Comparison of ENCODE assay signal across 8 cellular contexts in the genomic region with DNA sequence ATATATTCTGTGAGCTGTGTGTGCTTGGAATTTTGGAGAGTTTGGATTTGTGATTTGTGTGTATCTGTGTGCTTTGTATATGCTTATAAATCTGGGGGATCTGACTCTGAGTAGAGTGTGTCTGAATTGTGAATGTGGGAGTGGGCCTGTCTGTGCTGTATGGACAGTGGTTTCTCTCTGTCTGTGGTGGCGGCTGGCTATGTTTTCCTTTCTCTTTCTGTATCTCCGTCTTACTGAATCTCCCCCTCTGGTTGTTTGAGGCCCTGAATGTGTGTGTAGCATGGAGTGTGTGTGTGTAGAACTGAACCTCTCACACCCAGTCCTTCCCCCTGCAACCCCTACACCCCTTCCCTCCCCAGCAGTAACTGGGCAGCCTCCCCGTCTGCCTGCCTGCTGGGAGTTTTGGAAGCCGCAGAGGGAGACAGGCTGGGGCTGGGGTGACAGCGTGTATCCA. TPM values are rescaled to one million over a fixed set of nuclear protein-coding genes. Genes with fewer than 3 reads are reported as not detected.
DNase-seq lines count a peak whose midpoint lies in the region; ATAC-seq, FAIRE-seq and TF ChIP-seq lines count a peak whose summit lies in the region.

No MANE protein-coding gene starts in this region.

- H3K9me3 ChIP-seq in liver (ENCODE audit: control insufficient read depth in 4 of 4, low read length in 3 of 4): no peaks in the 10 kb centered on the region
- no peaks in the 10 kb centered on the region for H3K9me3 ChIP-seq in upper lobe of right lung

- H3K36me3 ChIP-seq in liver (ENCODE audit: control insufficient read depth in 4 of 4, insufficient read depth in 3 of 4, low read depth in 1 of 4, low read length in 3 of 4) (no peaks in the 10 kb centered on the region), upper lobe of right lung (no peaks in the 10 kb centered on the region), H7 (replicated peaks; ENCODE audit: control insufficient read depth, insufficient read depth, low read length) (no peaks in the 10 kb centered on the region)

- H3K4me1 ChIP-seq in liver (ENCODE audit: control insufficient read depth in 4 of 4, insufficient read depth in 4 of 4, low read length in 3 of 4) (peaks cover 41 to 76% (median 61%) of the 10 kb centered on the region in 4 donors), upper lobe of right lung (peaks cover 76% of the 10 kb centered on the region)

- peak; percentile 88 for FAIRE-seq in GM12892 (lab: Jason Lieb, UNC)

- TF ChIP-seq CTCF in liver (IDR thresholded peaks at IDR 0.05; ENCODE audit: low read depth, low read length, missing input control) (no peak), upper lobe of right lung (IDR thresholded peaks at IDR 0.05) (no peak)

- H3K27ac ChIP-seq in liver (ENCODE audit: low read depth in 1 of 2, low read length in 2 of 2): peak overlapping the region; percentile 93 to 96
- peak overlapping the region; percentile 84 for H3K27ac ChIP-seq in upper lobe of right lung

- DNase-seq in GM12892 (ENCODE audit: insufficient read length): no peak
- DNase-seq in activated naive CD8-positive, alpha-beta T cell treated with anti-CD3 and anti-CD28 coated beads for 36 hours: no peak
- no peak for DNase-seq in upper lobe of right lung
- DNase-seq in T-helper 2 cell treated with Interferon-gamma antibody and Interleukin-4, amounts not matched to agents 5 μg/mL and 100 μg/mL, for 36 hours (ENCODE audit: low spot score): no peak
- no peak for DNase-seq in SHP77 (lab: John Stamatoyannopoulos, UW)
- no peak for DNase-seq in H7

- peak overlapping the region; percentile 4 to 55 for H3K9ac ChIP-seq in liver (ENCODE audit: low read depth in 1 of 2, low read length in 2 of 2)

- ATAC-seq in HG02759 (IDR thresholded peaks at IDR 0.05; ENCODE audit: unreplicated experiment) (peak; percentile 27), upper lobe of right lung (no peak)

- H3K27me3 Mint-ChIP-seq in activated naive CD8-positive, alpha-beta T cell treated with anti-CD3 and anti-CD28 coated beads for 36 hours: peaks cover 56% of the 10 kb centered on the region
- H3K27me3 Mint-ChIP-seq in T-helper 2 cell treated with Interferon-gamma antibody and Interleukin-4, amounts not matched to agents 5 μg/mL and 100 μg/mL, for 36 hours (ENCODE audit: low read depth): peaks cover 47% of the 10 kb centered on the region

- intact Hi-C loops in upper lobe of right lung (cut with DNase I): no loop called here

- H3K4me3 ChIP-seq in liver (ENCODE audit: low read depth in 1 of 3, low read length in 3 of 3) (peak overlapping the region in 1 of 3 donors; percentile 5), upper lobe of right lung (peak overlapping the region; percentile 5), H7 (ENCODE audit: insufficient read depth, low read depth, low read length) (no peak overlapping the region)

- peak overlapping the region; percentile 12 for H3K27ac Mint-ChIP-seq in activated naive CD8-positive, alpha-beta T cell treated with anti-CD3 and anti-CD28 coated beads for 36 hours
- H3K27ac Mint-ChIP-seq in T-helper 2 cell treated with Interferon-gamma antibody and Interleukin-4, amounts not matched to agents 5 μg/mL and 100 μg/mL, for 36 hours: no peak overlapping the region

- no peaks in the 10 kb centered on the region for H3K36me3 Mint-ChIP-seq in activated naive CD8-positive, alpha-beta T cell treated with anti-CD3 and anti-CD28 coated beads for 36 hours
- no peaks in the 10 kb centered on the region for H3K36me3 Mint-ChIP-seq in T-helper 2 cell treated with Interferon-gamma antibody and Interleukin-4, amounts not matched to agents 5 μg/mL and 100 μg/mL, for 36 hours (ENCODE audit: low read depth)

- WGBS in liver: 22% methylated on average over 5 of the region's 5 CpGs

- H3K27me3 ChIP-seq in liver (ENCODE audit: control insufficient read depth in 4 of 4, insufficient read depth in 4 of 4, low read length in 3 of 4) (no peaks in the 10 kb centered on the region), upper lobe of right lung (no peaks in the 10 kb centered on the region), H7 (ENCODE audit: control insufficient read depth, insufficient read depth, low read length) (no peaks in the 10 kb centered on the region)

- no peak for TF ChIP-seq RAD21 in liver (IDR thresholded peaks at IDR 0.05)

- no peaks in the 10 kb centered on the region for H3K9me3 Mint-ChIP-seq in activated naive CD8-positive, alpha-beta T cell treated with anti-CD3 and anti-CD28 coated beads for 36 hours
- no peaks in the 10 kb centered on the region for H3K9me3 Mint-ChIP-seq in T-helper 2 cell treated with Interferon-gamma antibody and Interleukin-4, amounts not matched to agents 5 μg/mL and 100 μg/mL, for 36 hours

- peaks cover 44% of the 10 kb centered on the region for H3K4me1 Mint-ChIP-seq in activated naive CD8-positive, alpha-beta T cell treated with anti-CD3 and anti-CD28 coated beads for 36 hours
- H3K4me1 Mint-ChIP-seq in T-helper 2 cell treated with Interferon-gamma antibody and Interleukin-4, amounts not matched to agents 5 μg/mL and 100 μg/mL, for 36 hours (ENCODE audit: low read depth): peaks cover 14% of the 10 kb centered on the region

- no peak for TF ChIP-seq POLR2A in GM12892 (IDR thresholded peaks at IDR 0.05; ENCODE audit: low read depth, low read length)

- H3K4me3 Mint-ChIP-seq in activated naive CD8-positive, alpha-beta T cell treated with anti-CD3 and anti-CD28 coated beads for 36 hours: peak overlapping the region; percentile 0
- H3K4me3 Mint-ChIP-seq in T-helper 2 cell treated with Interferon-gamma antibody and Interleukin-4, amounts not matched to agents 5 μg/mL and 100 μg/mL, for 36 hours: no peak overlapping the region

TF ChIP-seq in liver, 16 proteins besides CTCF, POLR2A, EP300 and RAD21:
- TF ChIP-seq REST (IDR thresholded peaks at IDR 0.05): no peak
- no peak for TF ChIP-seq TAF1 (conservative IDR thresholded peaks at IDR 0.05)
- no peak for TF ChIP-seq YY1 (IDR thresholded peaks at IDR 0.05)
- TF ChIP-seq FOXA1 (IDR thresholded peaks at IDR 0.05): no peak
- TF ChIP-seq, protein P1, sequence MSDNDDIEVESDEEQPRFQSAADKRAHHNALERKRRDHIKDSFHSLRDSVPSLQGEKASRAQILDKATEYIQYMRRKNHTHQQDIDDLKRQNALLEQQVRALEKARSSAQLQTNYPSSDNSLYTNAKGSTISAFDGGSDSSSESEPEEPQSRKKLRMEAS (IDR thresholded peaks at IDR 0.05): no peak
- no peak for TF ChIP-seq FOXA2 (IDR thresholded peaks at IDR 0.05)
- TF ChIP-seq, protein P2, sequence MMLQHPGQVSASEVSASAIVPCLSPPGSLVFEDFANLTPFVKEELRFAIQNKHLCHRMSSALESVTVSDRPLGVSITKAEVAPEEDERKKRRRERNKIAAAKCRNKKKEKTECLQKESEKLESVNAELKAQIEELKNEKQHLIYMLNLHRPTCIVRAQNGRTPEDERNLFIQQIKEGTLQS (IDR thresholded peaks at IDR 0.05): no peak
- TF ChIP-seq JUND (IDR thresholded peaks at IDR 0.05): no peak
- no peak for TF ChIP-seq GABPA (IDR thresholded peaks at IDR 0.05 in 1 of 2, conservative IDR thresholded peaks at IDR 0.05 in 1 of 2)

RNA-seq across cellular contexts. Expression of gene CXXC5, which starts 4.7 kb away (rescaled TPM):
- polyA plus RNA-seq in GM12892 (2012; ENCODE audit: missing spikeins): 22.4 TPM
- 1 to 10 TPM; 1.3 to 2.0 TPM for total RNA-seq in activated naive CD8-positive, alpha-beta T cell treated with anti-CD3 and anti-CD28 coated beads for 36 hours
- total RNA-seq in liver (10 to 100 TPM; 59.1 to 78.6 TPM), upper lobe of right lung (30.6 TPM)
- 10 to 100 TPM; 40.6 to 70.0 TPM for polyA plus RNA-seq in liver
- 150 and 154 TPM in 2 replicates for total RNA-seq in H7 (2014; rRNA removed; shearing (Covaris generic))

Comparison
In these comparisons a context has a peak if more than half of its experiments do, and no peak if none do; other contexts are left out.
1. RNA of gene CXXC5, which starts 4.7 kb away (total RNA-seq): 150 to 154 TPM in H7, 59.1 to 78.6 TPM in liver and 30.6 TPM in upper lobe of right lung (single experiment); 1.3 to 2.0 TPM in activated naive CD8-positive, alpha-beta T cell treated with anti-CD3 and anti-CD28 coated beads for 36 hours; every median in the first group is over 10 times any median in the second.